ENCODE assay signal across 10 cellular contexts in the genomic region with DNA sequence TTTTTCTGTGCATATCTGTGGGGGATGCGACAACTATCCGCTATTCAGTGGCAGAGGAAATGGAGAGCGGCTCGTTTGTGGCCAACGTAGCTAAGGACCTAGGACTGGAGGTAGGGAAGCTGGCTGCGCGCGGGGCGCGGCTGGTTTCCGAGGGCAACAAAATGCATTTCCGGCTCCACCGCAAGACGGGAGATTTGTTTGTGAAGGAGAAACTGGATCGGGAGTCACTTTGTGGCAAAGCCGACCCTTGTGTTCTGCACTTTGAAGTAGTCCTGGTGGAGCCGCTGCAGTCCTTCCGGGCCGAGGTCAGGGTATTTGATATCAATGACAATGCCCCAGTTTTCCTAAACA. TPM values are rescaled to one million over a fixed set of nuclear protein-coding genes. Genes with fewer than 3 reads are reported as not detected.
DNase-seq lines count a peak whose midpoint lies in the region; ATAC-seq and TF ChIP-seq lines count a peak whose summit lies in the region.
"Had no signal": no experiment of that assay in that cellular context is flagged by ENCODE, and none has a peak within 500 bp of the region (broad histone marks: within the 10 kb centered on the region; RNA-seq: fewer than 3 reads in every experiment).

No MANE protein-coding gene starts in this region.

- H3K79me1 ChIP-seq in mesendoderm (ENCODE audit: low read length) = no peaks in the 10 kb centered on the region

- peaks cover 3% of the 10 kb centered on the region for H3K9me3 Mint-ChIP-seq in activated naive CD4-positive, alpha-beta T cell treated with anti-CD3 and anti-CD28 coated beads for 36 hours
- H3K9me3 Mint-ChIP-seq in type B pancreatic cell = no peaks in the 10 kb centered on the region

- no peaks in the 10 kb centered on the region for H3K9me3 ChIP-seq in mammary epithelial cell (replicated peaks; ENCODE audit: insufficient read depth, low read length)

- H3K79me2 ChIP-seq in mammary epithelial cell (ENCODE audit: insufficient read depth, low read length) = no peaks in the 10 kb centered on the region
- no peaks in the 10 kb centered on the region for H3K79me2 ChIP-seq in mesendoderm (ENCODE audit: control insufficient read depth, insufficient read depth, low read length)

- in situ Hi-C loops in mammary epithelial cell (cut with MboI; ENCODE audit: low sequenced_read_pairs in 2 of 2) = no loop called here

- no peak overlapping the region for H2BK15ac ChIP-seq in mesendoderm (replicated peaks; ENCODE audit: low read depth)

- TF ChIP-seq CTCF in mammary epithelial cell (conservative IDR thresholded peaks at IDR 0.05 in 1 of 2, IDR thresholded peaks at IDR 0.05 in 1 of 2; ENCODE audit: extremely low read depth in 1 of 2, insufficient read depth in 1 of 2, low read depth in 1 of 2, low read length in 2 of 2) (no peak), type B pancreatic cell (conservative IDR thresholded peaks at IDR 0.05) (no peak)

- 0% methylated on average over 7 of the region's 19 CpGs for WGBS in mammary epithelial cell (ENCODE audit: low coverage, missing lambda C conversion rate)
- whole genome bisulfite sequencing in mesendoderm (ENCODE audit: extremely low coverage, insufficient coverage, low lambda C conversion rate) = no CpG with 5 or more reads among the region's 19 CpGs

- H3K4me2 ChIP-seq in mammary epithelial cell (ENCODE audit: insufficient read depth, low read depth, low read length) (peak overlapping the region; percentile 84), mesendoderm (ENCODE audit: low read length) (peak overlapping the region; percentile 63)

- H2BK5ac ChIP-seq in mesendoderm (ENCODE audit: low read length) = no peak overlapping the region

- no peak overlapping the region for H3K27ac Mint-ChIP-seq in activated naive CD4-positive, alpha-beta T cell treated with anti-CD3 and anti-CD28 coated beads for 36 hours
- peak overlapping the region; percentile 69 for H3K27ac Mint-ChIP-seq in type B pancreatic cell

- BruUV-seq in mammary epithelial cell (replicated peaks; lab: Mats Ljungman, UMichigan) = no TSS peak

- no peaks in the 10 kb centered on the region for H4K20me1 ChIP-seq in mammary epithelial cell (ENCODE audit: insufficient read depth, low read length)

- no peak overlapping the region for H3K4ac ChIP-seq in mesendoderm (ENCODE audit: low read depth, low read length)

- intact Hi-C loops in activated naive CD4-positive, alpha-beta T cell treated with anti-CD3 and anti-CD28 coated beads for 36 hours (cut with micrococcal nuclease) = no loop called here
- intact Hi-C loops in mammary epithelial cell (cut with micrococcal nuclease) = no loop called here

- H3K36me3 ChIP-seq in mammary epithelial cell (ENCODE audit: insufficient read depth, low read length) (no peaks in the 10 kb centered on the region), mesendoderm (ENCODE audit: control insufficient read depth, insufficient read depth, low read length) (no peaks in the 10 kb centered on the region)

- H3K4me1 ChIP-seq in mammary epithelial cell (ENCODE audit: insufficient read depth, low read length) (no peaks in the 10 kb centered on the region), mesendoderm (ENCODE audit: control insufficient read depth, low read depth, low read length) (peaks cover 3% of the 10 kb centered on the region)
- H3K4me1 ChIP-seq: foreskin keratinocyte had no signal

- peaks cover 8% of the 10 kb centered on the region for H3K4me1 Mint-ChIP-seq in activated naive CD4-positive, alpha-beta T cell treated with anti-CD3 and anti-CD28 coated beads for 36 hours (ENCODE audit: low read depth)
- H3K4me1 Mint-ChIP-seq in type B pancreatic cell (ENCODE audit: unreplicated experiment) = peaks cover 13% of the 10 kb centered on the region

- no peak for DNase-seq in activated naive CD4-positive, alpha-beta T cell treated with anti-CD3 and anti-CD28 coated beads for 36 hours
- DNase-seq in activated naive CD4-positive, alpha-beta T cell treated with anti-CD3 and anti-CD28 coated beads, Interleukin-2, amount 50 U/mL, for 16 hours = no peak
- DNase-seq in mammary epithelial cell (no peak), mesendoderm (peak; percentile 43), type B pancreatic cell (ENCODE audit: extremely low spot score, unreplicated experiment) (no peak)
- DNase-seq in effector CD8-positive, alpha-beta T cell (lab: John Stamatoyannopoulos, UW) = no peak
- DNase-seq: foreskin keratinocyte, NCI-H1092 had no signal

- dilution Hi-C loops in mammary epithelial cell (cut with HindIII; ENCODE audit: low sequenced_read_pairs) = no loop called here

- H2AK5ac ChIP-seq in mesendoderm (ENCODE audit: low read length) = no peak overlapping the region

- no peaks in the 10 kb centered on the region for H3K36me3 Mint-ChIP-seq in activated naive CD4-positive, alpha-beta T cell treated with anti-CD3 and anti-CD28 coated beads for 36 hours (ENCODE audit: low read depth)
- no peaks in the 10 kb centered on the region for H3K36me3 Mint-ChIP-seq in type B pancreatic cell

- H3K4me3 ChIP-seq in mammary epithelial cell (replicated peaks in 1 of 3; ENCODE audit: insufficient read depth in 1 of 3, low read depth in 2 of 3, low read length in 3 of 3) = peak overlapping the region; percentile 43 to 56 (median 52)
- peak overlapping the region; percentile 25 for H3K4me3 ChIP-seq in mesendoderm (ENCODE audit: low read length)

- CTCF ChIA-PET in activated naive CD4-positive, alpha-beta T cell treated with anti-CD3 and anti-CD28 coated beads for 36 hours (lab: Charles Lee) = interaction anchor here (1.1 kb wide), 1 partner anchor 230 kb away, joined by 3 read pairs; the partner anchor contains the start of gene PCDHA5
- CTCF ChIA-PET in mammary epithelial cell (lab: Charles Lee; ENCODE audit: low non-redundant PET) = no interaction called here

- H2AFZ ChIP-seq in mammary epithelial cell (ENCODE audit: low read depth, low read length) = peak overlapping the region; percentile 87

- no peak overlapping the region for H3K18ac ChIP-seq in mesendoderm (ENCODE audit: low read length)

- no peak overlapping the region for H2BK120ac ChIP-seq in mesendoderm (ENCODE audit: low read depth, low read length)

- H3K4me3 Mint-ChIP-seq in activated naive CD4-positive, alpha-beta T cell treated with anti-CD3 and anti-CD28 coated beads for 36 hours = peak overlapping the region; percentile 68
- peak overlapping the region; percentile 96 for H3K4me3 Mint-ChIP-seq in type B pancreatic cell

- peak overlapping the region; percentile 6 for H3K56ac ChIP-seq in mesendoderm (ENCODE audit: low read length)

- no peak overlapping the region for H4K5ac ChIP-seq in mesendoderm (ENCODE audit: low read length)

- H3K27me3 ChIP-seq in mammary epithelial cell (ENCODE audit: insufficient read depth, low read length) (peaks cover 4% of the 10 kb centered on the region), mesendoderm (ENCODE audit: insufficient read depth, low read length, poor library complexity) (peaks cover 4% of the 10 kb centered on the region)

- no peak overlapping the region for H3K9ac ChIP-seq in mammary epithelial cell (ENCODE audit: insufficient read depth, low read length)
- peak overlapping the region; percentile 5 for H3K9ac ChIP-seq in mesendoderm (ENCODE audit: low read length)

- H4K8ac ChIP-seq in mesendoderm (ENCODE audit: low read depth, low read length) = no peak overlapping the region

- H3K27ac ChIP-seq in mammary epithelial cell (ENCODE audit: insufficient read depth, low read depth, low read length) (no peak overlapping the region), mesendoderm (ENCODE audit: low read depth, low read length) (no peak overlapping the region)
- H3K27ac ChIP-seq: foreskin keratinocyte had no signal

- peaks cover 46% of the 10 kb centered on the region for H3K27me3 Mint-ChIP-seq in activated naive CD4-positive, alpha-beta T cell treated with anti-CD3 and anti-CD28 coated beads for 36 hours (ENCODE audit: low read depth)
- H3K27me3 Mint-ChIP-seq in type B pancreatic cell = peaks cover 54% of the 10 kb centered on the region

- no peak for ATAC-seq in HG02938 (IDR thresholded peaks at IDR 0.05; ENCODE audit: unreplicated experiment)
- ATAC-seq in HG03097 (IDR thresholded peaks at IDR 0.05; ENCODE audit: low FRiP score, unreplicated experiment) = no peak
- ATAC-seq: foreskin keratinocyte had no signal

- H3K23ac ChIP-seq in mesendoderm (ENCODE audit: low read length) = no peak overlapping the region

RNA-seq across cellular contexts. Expression of gene PCDHB1, which starts 0.3 kb away (rescaled TPM):
- total RNA-seq in activated naive CD4-positive, alpha-beta T cell treated with anti-CD3 and anti-CD28 coated beads for 36 hours = not detected
- total RNA-seq in mammary epithelial cell = not detected
- not detected for polyA plus RNA-seq in mammary epithelial cell
- not detected for polyA minus RNA-seq in mammary epithelial cell
- 0.03 TPM for polyA plus RNA-seq in mesendoderm (2013, experiment 1 of 2)
- polyA plus RNA-seq in mesendoderm (2013, experiment 2 of 2) = 0.07 TPM
- 0.05 and 0.24 TPM in 2 replicates for total RNA-seq in type B pancreatic cell (ENCODE audit: low replicate concordance)
- total RNA-seq: foreskin keratinocyte had no signal
- polyA plus RNA-seq: foreskin keratinocyte had no signal

RNA-seq across cellular contexts. Expression of gene PCDHB2, which starts 42.9 kb away (rescaled TPM):
- total RNA-seq in activated naive CD4-positive, alpha-beta T cell treated with anti-CD3 and anti-CD28 coated beads for 36 hours = not detected
- total RNA-seq in mammary epithelial cell = 1 to 10 TPM; 2.2 to 6.8 TPM
- 2.9 TPM for polyA plus RNA-seq in mammary epithelial cell
- 17.3 TPM for polyA minus RNA-seq in mammary epithelial cell
- 18.5 TPM for polyA plus RNA-seq in mesendoderm (2013, experiment 1 of 2)
- polyA plus RNA-seq in mesendoderm (2013, experiment 2 of 2) = 17.7 TPM
- total RNA-seq in type B pancreatic cell (ENCODE audit: low replicate concordance) = 33.7 and 36.3 TPM in 2 replicates

RNA-seq across cellular contexts. Expression of gene PCDHB3, which starts 48.8 kb away (rescaled TPM):
- total RNA-seq in activated naive CD4-positive, alpha-beta T cell treated with anti-CD3 and anti-CD28 coated beads for 36 hours = not detected
- total RNA-seq in mammary epithelial cell = 1 to 10 TPM in 1 of 2 donors, under 1 TPM in 1; 0.31 to 1.0 TPM
- polyA plus RNA-seq in mammary epithelial cell = 0.15 TPM
- polyA minus RNA-seq in mammary epithelial cell = not detected
- polyA plus RNA-seq in mesendoderm (2013, experiment 1 of 2) = 1.1 TPM
- 1.1 TPM for polyA plus RNA-seq in mesendoderm (2013, experiment 2 of 2)
- 3.9 and 5.4 TPM in 2 replicates for total RNA-seq in type B pancreatic cell (ENCODE audit: low replicate concordance)
